Comparison of ENCODE assay signal across 8 cellular contexts in the genomic region with DNA sequence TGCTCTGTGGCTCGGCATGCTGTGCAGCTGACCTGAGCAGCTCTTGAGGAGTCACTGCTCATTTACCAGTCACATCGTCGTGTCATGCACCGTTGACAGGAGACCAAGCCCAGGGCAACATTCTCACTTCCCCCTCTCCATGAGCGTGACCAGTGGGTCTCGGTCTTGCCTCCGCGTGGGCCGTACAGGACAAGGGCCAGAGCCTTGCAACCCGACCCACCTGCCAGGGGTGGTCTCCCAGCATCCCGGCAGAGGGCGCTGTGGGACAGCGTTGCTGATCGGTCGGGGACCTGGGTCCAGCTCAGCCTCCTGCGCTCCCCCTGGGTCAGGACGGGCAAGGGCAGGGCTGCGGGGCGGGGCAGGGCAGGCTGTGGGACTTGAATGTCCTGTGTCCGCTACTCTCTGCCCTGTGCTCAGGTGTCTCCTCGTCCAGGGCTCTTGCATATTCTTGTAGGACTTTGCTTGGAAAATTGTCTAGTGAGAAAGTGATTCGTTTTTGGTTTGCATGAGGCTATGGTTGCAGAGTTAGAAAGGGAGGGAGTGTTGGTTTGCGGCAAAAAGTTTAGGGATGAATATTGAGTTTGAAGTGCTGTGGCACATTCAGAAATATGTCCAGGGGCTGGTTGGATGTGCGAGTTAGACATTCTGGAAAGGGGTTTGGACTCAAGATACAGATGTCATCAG. TPM values are rescaled to one million over a fixed set of nuclear protein-coding genes. Genes with fewer than 3 reads are reported as not detected.
DNase-seq lines count a peak whose midpoint lies in the region; ATAC-seq and TF ChIP-seq lines count a peak whose summit lies in the region.

No MANE protein-coding gene starts in this region.

- TF ChIP-seq EP300 in Ishikawa (IDR thresholded peaks at IDR 0.05; ENCODE audit: borderline replicate concordance) = no peak

- TF ChIP-seq CTCF in foreskin fibroblast (IDR thresholded peaks at IDR 0.05; ENCODE audit: low read depth, low read length) (peak; percentile 83), omental fat pad (IDR thresholded peaks at IDR 0.05) (peak in 1 of 3 donors; percentile 88), thoracic aorta (IDR thresholded peaks at IDR 0.05) (peak; percentile 94)

- DNase-seq in DMS153 treated with DMSO at 0.1 percent for 48 hours (lab: John Stamatoyannopoulos, UW; ENCODE audit: unreplicated experiment) (peak; percentile 19), RKO (ENCODE audit: low spot score) (peak; percentile 80), foreskin fibroblast (peak; percentile 67 to 91), omental fat pad (ENCODE audit: low spot score) (peak; percentile 78), thoracic aorta (ENCODE audit: low spot score) (peak; percentile 34)
- DNase-seq in activated T-helper 1 cell treated with anti-CD3 and anti-CD28 coated beads, Interleukin-2, amount 50 U/mL, for 16 hours (ENCODE audit: low read depth in 1 of 2, low spot score in 1 of 2) = peak; percentile 70 to 75

- H3K4me1 ChIP-seq in thoracic aorta (ENCODE audit: control insufficient read depth in 1 of 2, low read depth in 2 of 2) = no peaks in the 10 kb centered on the region

- H3K27me3 ChIP-seq in thoracic aorta (replicated peaks; ENCODE audit: insufficient read depth) = no peaks in the 10 kb centered on the region

- H3K4me3 ChIP-seq in foreskin fibroblast (ENCODE audit: low read depth in 1 of 2, low read length in 2 of 2) (peak overlapping the region in 1 of 2 donors; percentile 28), thoracic aorta (peak overlapping the region; percentile 53)

- peaks cover 13% of the 10 kb centered on the region for H3K36me3 ChIP-seq in thoracic aorta

- peak; percentile 67 for ATAC-seq in GM21526 (IDR thresholded peaks at IDR 0.05; ENCODE audit: low FRiP score, unreplicated experiment)
- ATAC-seq in omental fat pad (ENCODE audit: low FRiP score) = peak; percentile 96
- ATAC-seq in thoracic aorta (ENCODE audit: insufficient number of reproducible peaks, low FRiP score, low read depth) = peak; percentile 32

- peak; percentile 97 for TF ChIP-seq RAD21 in Ishikawa (IDR thresholded peaks at IDR 0.05; ENCODE audit: low read depth)

- H3K27ac ChIP-seq in thoracic aorta = no peak overlapping the region

- no peaks in the 10 kb centered on the region for H3K9me3 ChIP-seq in thoracic aorta

TF ChIP-seq in Ishikawa, 13 proteins besides CTCF, POLR2A, EP300 and RAD21:
- TF ChIP-seq, protein P1, sequence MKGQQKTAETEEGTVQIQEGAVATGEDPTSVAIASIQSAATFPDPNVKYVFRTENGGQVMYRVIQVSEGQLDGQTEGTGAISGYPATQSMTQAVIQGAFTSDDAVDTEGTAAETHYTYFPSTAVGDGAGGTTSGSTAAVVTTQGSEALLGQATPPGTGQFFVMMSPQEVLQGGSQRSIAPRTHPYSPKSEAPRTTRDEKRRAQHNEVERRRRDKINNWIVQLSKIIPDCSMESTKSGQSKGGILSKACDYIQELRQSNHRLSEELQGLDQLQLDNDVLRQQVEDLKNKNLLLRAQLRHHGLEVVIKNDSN (IDR thresholded peaks at IDR 0.05) = no peak
- TF ChIP-seq NFIC (IDR thresholded peaks at IDR 0.05) (no peak), ZBTB7A (IDR thresholded peaks at IDR 0.05; ENCODE audit: low read depth) (peak; percentile 72; the same call in 1 of the 2 replicates)

RNA-seq across cellular contexts. Expression of a gene that starts 16.2 kb away (rescaled TPM):
- total RNA-seq in omental fat pad = 100 to 1,000 TPM; 456 to 714 (median 516) TPM
- total RNA-seq in thoracic aorta = 100 to 1,000 TPM; 361 to 564 TPM

RNA-seq across cellular contexts. Expression of a gene that starts 41.5 kb away (rescaled TPM):
- total RNA-seq in omental fat pad (10 to 100 TPM; 20.9 to 28.8 (median 23.7) TPM), thoracic aorta (10 to 100 TPM; 15.0 to 20.1 TPM)

Comparison
In these comparisons a context has a peak if more than half of its experiments do, and no peak if none do; other contexts are left out.
1. DNase-seq: peak in every context shown above with its lines; median percentile 80 in RKO; 79 in foreskin fibroblast; 78 in omental fat pad; 72 in activated T-helper 1 cell treated with anti-CD3 and anti-CD28 coated beads, Interleukin-2, amount 50 U/mL, for 16 hours; 34 in thoracic aorta; 19 in DMS153 treated with DMSO at 0.1 percent for 48 hours.
2. ATAC-seq: peak in every context shown above with its lines; median percentile 96 in omental fat pad; 67 in GM21526; 32 in thoracic aorta.